In the genomic region with DNA sequence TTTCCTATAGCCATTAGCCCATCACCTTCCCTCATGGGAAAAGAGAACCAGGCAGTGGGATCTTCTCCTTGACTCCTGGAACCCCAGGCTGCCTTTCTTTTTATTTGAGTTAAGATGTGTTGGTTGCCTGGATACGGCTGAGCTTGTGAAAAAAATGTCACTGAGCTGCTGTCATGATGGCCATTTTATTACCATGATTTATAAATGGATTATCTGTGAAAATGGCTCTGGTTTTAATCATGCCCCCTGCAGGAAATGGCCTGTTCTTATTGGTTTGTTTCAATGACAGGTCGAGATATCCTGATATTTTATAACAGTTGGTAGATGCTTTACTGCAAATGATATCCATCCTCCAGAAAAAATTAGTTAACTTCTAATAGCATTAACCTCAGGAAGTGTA, we compare ENCODE assay signal across 17 cellular contexts.
A peak's percentile ranks its signal among the peaks of the same experiment; 100 is the strongest.
DNase-seq lines count a peak whose midpoint lies in the region; ATAC-seq and TF ChIP-seq lines count a peak whose summit lies in the region.
"Had no signal": no experiment of that assay in that cellular context is flagged by ENCODE, and none has a peak within 500 bp of the region (broad histone marks: within the 10 kb centered on the region; RNA-seq: fewer than 3 reads in every experiment).

No MANE protein-coding gene starts in this region.

- no TSS peak for BruUV-seq in A673 (replicated peaks; lab: Mats Ljungman, UMichigan)

- H3K23ac ChIP-seq in mesendoderm (ENCODE audit: low read length): no peak overlapping the region

- no peak for TF ChIP-seq CTCF in A673 (conservative IDR thresholded peaks at IDR 0.05; ENCODE audit: low read depth, low read length)
- TF ChIP-seq CTCF in BE2C (IDR thresholded peaks at IDR 0.05; ENCODE audit: low read depth, low read length): 0 out of 2 replicates have a peak, but pooled peaks have one; percentile 14

- no peaks in the 10 kb centered on the region for H3K79me1 ChIP-seq in mesendoderm (ENCODE audit: low read length)

- no peaks in the 10 kb centered on the region for H3K36me3 Mint-ChIP-seq in activated CD8-positive, alpha-beta memory T cell treated with anti-CD3 and anti-CD28 coated beads, Interleukin-2, amount 10 ng/mL, durations not matched to agents 7 days and 5 days
- H3K36me3 Mint-ChIP-seq: CD14-positive monocyte had no signal

- no CpG with 5 or more reads among the region's 2 CpGs for WGBS in mesendoderm (ENCODE audit: extremely low coverage, insufficient coverage, low lambda C conversion rate)

- H3K27ac ChIP-seq in A673 (ENCODE audit: low read depth, low read length, poor library complexity, severe bottlenecking) (no peak overlapping the region), mesendoderm (ENCODE audit: low read depth, low read length) (no peak overlapping the region)
- H3K27ac ChIP-seq: Peyer's patch, SJSA1 had no signal

- no peak overlapping the region for H3K4me2 ChIP-seq in mesendoderm (ENCODE audit: low read length)

- H3K9me3 Mint-ChIP-seq in activated CD8-positive, alpha-beta memory T cell treated with anti-CD3 and anti-CD28 coated beads, Interleukin-2, amount 10 ng/mL, durations not matched to agents 7 days and 5 days (ENCODE audit: low read depth): peaks cover 9% of the 10 kb centered on the region

- H2BK5ac ChIP-seq in mesendoderm (ENCODE audit: low read length): no peak overlapping the region

- intact Hi-C loops in A673 (cut with micrococcal nuclease; ENCODE audit: unreplicated experiment): loop anchor here (10.0 kb wide), 1 partner anchor 633 kb away; no protein-coding TSS in a partner anchor

- H3K9ac ChIP-seq in mesendoderm (ENCODE audit: low read length): no peak overlapping the region

- DNase-seq in A673 (ENCODE audit: low spot score): peak; percentile 81
- peak; percentile 71 for DNase-seq in BE2C
- peak; percentile 70 for DNase-seq in NCI-H524 treated with DMSO at 0.1 percent for 48 hours (lab: John Stamatoyannopoulos, UW)
- DNase-seq in mesendoderm: peak; percentile 8
- DNase-seq in activated CD8-positive, alpha-beta memory T cell treated with anti-CD3 and anti-CD28 coated beads, Interleukin-2, amount 10 ng/mL, durations not matched to agents 7 days and 5 days: no peak
- DNase-seq in activated naive CD4-positive, alpha-beta T cell treated with anti-CD3 and anti-CD28 coated beads, Interleukin-2, amount 50 U/mL, for 16 hours: no peak
- no peak for DNase-seq in NOMO-1 treated with dmso at 0.1 percent for 144 hours (lab: John Stamatoyannopoulos, UW; ENCODE audit: unreplicated experiment)
- DNase-seq: AML-193, EL, GOT3, NCI-H1930, Peyer's patch had no signal

- POLR2A ChIA-PET in A673 (lab: Charles Lee; ENCODE audit: low non-redundant PET): no interaction called here

- no peak overlapping the region for H3K4me3 Mint-ChIP-seq in activated CD8-positive, alpha-beta memory T cell treated with anti-CD3 and anti-CD28 coated beads, Interleukin-2, amount 10 ng/mL, durations not matched to agents 7 days and 5 days
- H3K4me3 Mint-ChIP-seq: CD14-positive monocyte; T-helper 2 cell treated with Interferon-gamma antibody and Interleukin-4, amounts not matched to agents 5 μg/mL and 100 μg/mL, for 36 hours had no signal

- no peak overlapping the region for H3K4ac ChIP-seq in mesendoderm (ENCODE audit: low read depth, low read length)

- no peak overlapping the region for H3K56ac ChIP-seq in mesendoderm (ENCODE audit: low read length)

- CTCF ChIA-PET in A673 (lab: Charles Lee): no interaction called here
- CTCF ChIA-PET in activated CD8-positive, alpha-beta memory T cell treated with anti-CD3 and anti-CD28 coated beads, Interleukin-2, amount 10 ng/mL, durations not matched to agents 7 days and 5 days (lab: Charles Lee): no interaction called here

- H3K36me3 ChIP-seq in A673 (ENCODE audit: insufficient read depth, low read length, poor library complexity, severe bottlenecking): no peaks in the 10 kb centered on the region
- no peaks in the 10 kb centered on the region for H3K36me3 ChIP-seq in BE2C
- H3K36me3 ChIP-seq in mesendoderm (ENCODE audit: control insufficient read depth, insufficient read depth, low read length): no peaks in the 10 kb centered on the region
- H3K36me3 ChIP-seq: Peyer's patch, SJSA1 had no signal

- no peak overlapping the region for H3K27ac Mint-ChIP-seq in activated CD8-positive, alpha-beta memory T cell treated with anti-CD3 and anti-CD28 coated beads, Interleukin-2, amount 10 ng/mL, durations not matched to agents 7 days and 5 days
- H3K27ac Mint-ChIP-seq: CD14-positive monocyte; T-helper 2 cell treated with Interferon-gamma antibody and Interleukin-4, amounts not matched to agents 5 μg/mL and 100 μg/mL, for 36 hours had no signal

- H2BK120ac ChIP-seq in mesendoderm (ENCODE audit: low read depth, low read length): no peak overlapping the region

- ATAC-seq in activated CD8-positive, alpha-beta memory T cell treated with anti-CD3 and anti-CD28 coated beads, Interleukin-2, amount 10 ng/mL, durations not matched to agents 7 days and 5 days: no peak
- ATAC-seq: GM12878, HCT116 had no signal

- H2BK15ac ChIP-seq in mesendoderm (replicated peaks; ENCODE audit: low read depth): no peak overlapping the region

- H3K4me3 ChIP-seq in A673 (ENCODE audit: low read depth, low read length, poor library complexity, severe bottlenecking) (no peak overlapping the region), BE2C (ENCODE audit: low read depth, low read length) (no peak overlapping the region; the same call in 1 of the 2 replicates), mesendoderm (ENCODE audit: low read length) (no peak overlapping the region)
- H3K4me3 ChIP-seq: GM12878, Peyer's patch, SJSA1 had no signal

- H2AK5ac ChIP-seq in mesendoderm (ENCODE audit: low read length): no peak overlapping the region

- no peaks in the 10 kb centered on the region for H3K79me2 ChIP-seq in mesendoderm (ENCODE audit: control insufficient read depth, insufficient read depth, low read length)

- no peaks in the 10 kb centered on the region for H3K9me3 ChIP-seq in A673 (ENCODE audit: low read depth, low read length, poor library complexity, severe bottlenecking)
- H3K9me3 ChIP-seq in BE2C: no peaks in the 10 kb centered on the region
- H3K9me3 ChIP-seq: Peyer's patch, SJSA1 had no signal

- no peak overlapping the region for H4K8ac ChIP-seq in mesendoderm (ENCODE audit: low read depth, low read length)

- no peaks in the 10 kb centered on the region for H3K27me3 ChIP-seq in A673 (replicated peaks; ENCODE audit: insufficient read depth, low read depth, low read length, poor library complexity)
- H3K27me3 ChIP-seq in BE2C: no peaks in the 10 kb centered on the region
- no peaks in the 10 kb centered on the region for H3K27me3 ChIP-seq in mesendoderm (ENCODE audit: insufficient read depth, low read length, poor library complexity)
- H3K27me3 ChIP-seq: Peyer's patch, SJSA1 had no signal

- H3K4me1 ChIP-seq in A673 (ENCODE audit: insufficient read depth, low read length, poor library complexity, severe bottlenecking): peaks cover 7% of the 10 kb centered on the region
- peaks cover 6% of the 10 kb centered on the region for H3K4me1 ChIP-seq in BE2C
- H3K4me1 ChIP-seq in mesendoderm (ENCODE audit: control insufficient read depth, low read depth, low read length): no peaks in the 10 kb centered on the region
- H3K4me1 ChIP-seq: Peyer's patch had no signal

- H4K5ac ChIP-seq in mesendoderm (ENCODE audit: low read length): no peak overlapping the region

- no peaks in the 10 kb centered on the region for H3K27me3 Mint-ChIP-seq in activated CD8-positive, alpha-beta memory T cell treated with anti-CD3 and anti-CD28 coated beads, Interleukin-2, amount 10 ng/mL, durations not matched to agents 7 days and 5 days

- H3K18ac ChIP-seq in mesendoderm (ENCODE audit: low read length): no peak overlapping the region

- no peaks in the 10 kb centered on the region for H3K4me1 Mint-ChIP-seq in activated CD8-positive, alpha-beta memory T cell treated with anti-CD3 and anti-CD28 coated beads, Interleukin-2, amount 10 ng/mL, durations not matched to agents 7 days and 5 days
- H3K4me1 Mint-ChIP-seq: CD14-positive monocyte had no signal

Comparison
In these comparisons a context has a peak if more than half of its experiments do, and no peak if none do; other contexts are left out.
1. DNase-seq: peak in A673 (single experiment), BE2C (single experiment), NCI-H524 treated with DMSO at 0.1 percent for 48 hours (single experiment) and mesendoderm (single experiment); none in activated CD8-positive, alpha-beta memory T cell treated with anti-CD3 and anti-CD28 coated beads, Interleukin-2, amount 10 ng/mL, durations not matched to agents 7 days and 5 days (single experiment), activated naive CD4-positive, alpha-beta T cell treated with anti-CD3 and anti-CD28 coated beads, Interleukin-2, amount 50 U/mL, for 16 hours (single experiment) and NOMO-1 treated with dmso at 0.1 percent for 144 hours (single experiment).